22 cellular contexts compared by ENCODE assay signal in the genomic region with DNA sequence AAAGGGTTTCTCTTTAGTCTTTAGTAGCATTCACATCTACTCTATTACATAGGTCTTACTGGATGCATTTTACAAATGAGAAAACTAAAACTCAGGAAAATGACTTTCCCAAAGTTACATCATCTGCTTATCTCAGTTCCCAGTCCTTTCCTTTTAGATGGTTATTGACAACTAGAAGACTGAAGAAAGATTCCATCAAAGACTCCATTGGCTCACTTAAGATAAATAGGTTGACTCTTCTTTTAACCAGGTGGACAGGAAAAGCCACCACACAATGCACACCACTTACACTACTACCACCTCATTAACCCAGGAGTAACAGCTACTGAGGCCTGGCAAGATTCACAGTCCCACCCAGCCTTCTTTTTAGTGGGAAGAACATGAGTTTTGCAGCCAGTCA.
DNase-seq lines count a peak whose midpoint lies in the region; ATAC-seq and TF ChIP-seq lines count a peak whose summit lies in the region.
"Had no signal": no experiment of that assay in that cellular context is flagged by ENCODE, and none has a peak within 500 bp of the region (broad histone marks: within the 10 kb centered on the region; RNA-seq: fewer than 3 reads in every experiment).

No MANE protein-coding gene starts in this region.

- no peak for DNase-seq in activated T-cell treated with anti-CD3 and anti-CD28 coated beads, Interleukin-2, amount 50 U/mL, for 72 hours
- DNase-seq in activated T-cell treated with anti-CD3 and anti-CD28 coated beads, Interleukin-2, amount 50 U/mL, for 4 hours, result no peak
- DNase-seq in activated naive CD8-positive, alpha-beta T cell treated with anti-CD3 and anti-CD28 coated beads, Interleukin-2, amount 10 ng/mL, durations not matched to agents 7 days and 5 days, result no peak
- DNase-seq in fibroblast of peridontal ligament (ENCODE audit: extremely low read depth), result peak; percentile 58
- DNase-seq in progenitor cell of endocrine pancreas (ENCODE audit: low spot score, unreplicated experiment), result no peak
- no peak for DNase-seq in NCI-H2029 treated with DMSO at 0.1 percent for 48 hours (lab: John Stamatoyannopoulos, UW)
- DNase-seq: activated CD4-positive, alpha-beta memory T cell treated with anti-CD3 and anti-CD28 coated beads for 36 hours; activated naive CD4-positive, alpha-beta T cell; aorta; central memory CD4-positive, alpha-beta T cell; foreskin melanocyte; NCI-H2081; SHP77 treated with DMSO at 0.1 percent for 48 hours; stimulated activated CD4-positive, alpha-beta T cell treated with anti-CD3 and anti-CD28 coated beads, Interleukin-4, amount 100 ng/mL, for 1 hour had no signal

- H3K27me3 Mint-ChIP-seq in activated T-cell treated with anti-CD3 and anti-CD28 coated beads, Interleukin-2, amount 50 U/mL, for 72 hours (ENCODE audit: low read depth), result no peaks in the 10 kb centered on the region
- no peaks in the 10 kb centered on the region for H3K27me3 Mint-ChIP-seq in activated T-cell treated with anti-CD3 and anti-CD28 coated beads, Interleukin-2, amount 50 U/mL, for 4 hours (ENCODE audit: low read depth)
- H3K27me3 Mint-ChIP-seq in activated naive CD8-positive, alpha-beta T cell treated with anti-CD3 and anti-CD28 coated beads, Interleukin-2, amount 10 ng/mL, durations not matched to agents 7 days and 5 days, result no peaks in the 10 kb centered on the region
- H3K27me3 Mint-ChIP-seq in progenitor cell of endocrine pancreas, result no peaks in the 10 kb centered on the region
- H3K27me3 Mint-ChIP-seq: activated CD4-positive, alpha-beta memory T cell treated with anti-CD3 and anti-CD28 coated beads for 36 hours; B cell; naive thymus-derived CD8-positive, alpha-beta T cell; stimulated activated memory B cell treated with anti-CD40 and anti-IgM and Interleukin-4, amounts not matched to agents 10 μg/mL and 1 μg/mL and 100 μg/mL, for 72 hours had no signal

- H3K9me3 Mint-ChIP-seq in activated T-cell treated with anti-CD3 and anti-CD28 coated beads, Interleukin-2, amount 50 U/mL, for 72 hours, result no peaks in the 10 kb centered on the region
- H3K9me3 Mint-ChIP-seq in activated T-cell treated with anti-CD3 and anti-CD28 coated beads, Interleukin-2, amount 50 U/mL, for 4 hours, result no peaks in the 10 kb centered on the region
- no peaks in the 10 kb centered on the region for H3K9me3 Mint-ChIP-seq in activated naive CD8-positive, alpha-beta T cell treated with anti-CD3 and anti-CD28 coated beads, Interleukin-2, amount 10 ng/mL, durations not matched to agents 7 days and 5 days
- H3K9me3 Mint-ChIP-seq in progenitor cell of endocrine pancreas (ENCODE audit: low read depth), result no peaks in the 10 kb centered on the region
- H3K9me3 Mint-ChIP-seq: activated CD4-positive, alpha-beta memory T cell treated with anti-CD3 and anti-CD28 coated beads for 36 hours; naive thymus-derived CD8-positive, alpha-beta T cell; stimulated activated memory B cell treated with anti-CD40 and anti-IgM and Interleukin-4, amounts not matched to agents 10 μg/mL and 1 μg/mL and 100 μg/mL, for 72 hours had no signal

- POLR2A ChIA-PET in activated naive CD8-positive, alpha-beta T cell treated with anti-CD3 and anti-CD28 coated beads, Interleukin-2, amount 10 ng/mL, durations not matched to agents 7 days and 5 days (lab: Charles Lee), result no interaction called here

- no peak overlapping the region for H3K4me3 Mint-ChIP-seq in activated T-cell treated with anti-CD3 and anti-CD28 coated beads, Interleukin-2, amount 50 U/mL, for 72 hours
- H3K4me3 Mint-ChIP-seq in activated T-cell treated with anti-CD3 and anti-CD28 coated beads, Interleukin-2, amount 50 U/mL, for 4 hours, result no peak overlapping the region
- H3K4me3 Mint-ChIP-seq in activated naive CD8-positive, alpha-beta T cell treated with anti-CD3 and anti-CD28 coated beads, Interleukin-2, amount 10 ng/mL, durations not matched to agents 7 days and 5 days, result no peak overlapping the region
- no peak overlapping the region for H3K4me3 Mint-ChIP-seq in progenitor cell of endocrine pancreas (ENCODE audit: low read depth)
- H3K4me3 Mint-ChIP-seq: activated CD4-positive, alpha-beta memory T cell treated with anti-CD3 and anti-CD28 coated beads for 36 hours; B cell; naive thymus-derived CD8-positive, alpha-beta T cell; stimulated activated memory B cell treated with anti-CD40 and anti-IgM and Interleukin-4, amounts not matched to agents 10 μg/mL and 1 μg/mL and 100 μg/mL, for 72 hours had no signal

- peak overlapping the region; percentile 52 for H3K27ac Mint-ChIP-seq in activated T-cell treated with anti-CD3 and anti-CD28 coated beads, Interleukin-2, amount 50 U/mL, for 72 hours
- peak overlapping the region; percentile 15 for H3K27ac Mint-ChIP-seq in activated naive CD8-positive, alpha-beta T cell treated with anti-CD3 and anti-CD28 coated beads, Interleukin-2, amount 10 ng/mL, durations not matched to agents 7 days and 5 days
- H3K27ac Mint-ChIP-seq in progenitor cell of endocrine pancreas, result peak overlapping the region; percentile 35
- H3K27ac Mint-ChIP-seq: activated CD4-positive, alpha-beta memory T cell treated with anti-CD3 and anti-CD28 coated beads for 36 hours; B cell; stimulated activated memory B cell treated with anti-CD40 and anti-IgM and Interleukin-4, amounts not matched to agents 10 μg/mL and 1 μg/mL and 100 μg/mL, for 72 hours had no signal

- TF ChIP-seq CTCF in progenitor cell of endocrine pancreas (IDR thresholded peaks at IDR 0.05; ENCODE audit: unreplicated experiment), result no peak

- peak in 1 of 2 donors; percentile 11 for ATAC-seq in activated T-cell treated with anti-CD3 and anti-CD28 coated beads, Interleukin-2, amount 50 U/mL, for 72 hours (replicated peaks in 1 of 2)
- no peak for ATAC-seq in activated T-cell treated with anti-CD3 and anti-CD28 coated beads, Interleukin-2, amount 50 U/mL, for 4 hours
- ATAC-seq in activated naive CD8-positive, alpha-beta T cell treated with anti-CD3 and anti-CD28 coated beads, Interleukin-2, amount 10 ng/mL, durations not matched to agents 7 days and 5 days (ENCODE audit: low read depth), result no peak
- ATAC-seq in GM19324 (IDR thresholded peaks at IDR 0.05; ENCODE audit: low FRiP score, unreplicated experiment), result no peak
- no peak for ATAC-seq in GM21447 (IDR thresholded peaks at IDR 0.05; ENCODE audit: unreplicated experiment)
- ATAC-seq: A549; Panc1; right cardiac atrium; stimulated activated memory B cell treated with anti-CD40 and anti-IgM and Interleukin-4, amounts not matched to agents 10 μg/mL and 1 μg/mL and 100 μg/mL, for 72 hours had no signal

- no peaks in the 10 kb centered on the region for H3K36me3 Mint-ChIP-seq in activated T-cell treated with anti-CD3 and anti-CD28 coated beads, Interleukin-2, amount 50 U/mL, for 72 hours (ENCODE audit: insufficient read depth in 2 of 2)
- H3K36me3 Mint-ChIP-seq in activated T-cell treated with anti-CD3 and anti-CD28 coated beads, Interleukin-2, amount 50 U/mL, for 4 hours (ENCODE audit: insufficient read depth), result peaks cover 15% of the 10 kb centered on the region
- H3K36me3 Mint-ChIP-seq in activated naive CD8-positive, alpha-beta T cell treated with anti-CD3 and anti-CD28 coated beads, Interleukin-2, amount 10 ng/mL, durations not matched to agents 7 days and 5 days, result peaks cover 2% of the 10 kb centered on the region
- no peaks in the 10 kb centered on the region for H3K36me3 Mint-ChIP-seq in progenitor cell of endocrine pancreas (ENCODE audit: insufficient read depth)

- H3K4me1 Mint-ChIP-seq in activated T-cell treated with anti-CD3 and anti-CD28 coated beads, Interleukin-2, amount 50 U/mL, for 72 hours (ENCODE audit: low read depth), result peaks cover 49% of the 10 kb centered on the region
- H3K4me1 Mint-ChIP-seq in activated T-cell treated with anti-CD3 and anti-CD28 coated beads, Interleukin-2, amount 50 U/mL, for 4 hours (ENCODE audit: low read depth), result peaks cover 47% of the 10 kb centered on the region
- H3K4me1 Mint-ChIP-seq in activated naive CD8-positive, alpha-beta T cell treated with anti-CD3 and anti-CD28 coated beads, Interleukin-2, amount 10 ng/mL, durations not matched to agents 7 days and 5 days, result peaks cover 27% of the 10 kb centered on the region
- peaks cover 17% of the 10 kb centered on the region for H3K4me1 Mint-ChIP-seq in progenitor cell of endocrine pancreas (ENCODE audit: low read depth)
